Comparison of ENCODE assay signal across 1 cellular context in genomic region chr9:113406873-113407511, GRCh38.
A peak's percentile ranks its signal among the peaks of the same experiment; 100 is the strongest.
TF ChIP-seq lines count a peak whose summit lies in the region.
"Not testable (repeated sequence)": the region's sequence is repeated elsewhere in the genome, so short reads cannot be mapped to it uniquely, and the experiment has no call there.

No MANE protein-coding gene starts in this region.

TF ChIP-seq in HepG2, 621 proteins besides CTCF, POLR2A, EP300 and RAD21:
- TF ChIP-seq ZNF362 (CRISPR knock-in tag; IDR thresholded peaks at IDR 0.05; ENCODE audit: borderline replicate concordance) (peak; percentile 52; the same call in 1 of the 2 replicates), SMC3 (IDR thresholded peaks at IDR 0.05; ENCODE audit: low read length) (peak; percentile 97), SMAD3 (CRISPR knock-in tag; IDR thresholded peaks at IDR 0.05) (peak; percentile 82), SAP130 (CRISPR knock-in tag; IDR thresholded peaks at IDR 0.05; ENCODE audit: low read depth) (peak; percentile 33; the same call in 1 of the 2 replicates), FOXO1 (CRISPR knock-in tag; IDR thresholded peaks at IDR 0.05) (peak; percentile 77; the same call in 1 of the 2 replicates), ZGPAT (CRISPR knock-in tag; IDR thresholded peaks at IDR 0.05) (0 out of 2 replicates have a peak, but pooled peaks have one; percentile 28), RXRB (CRISPR knock-in tag; IDR thresholded peaks at IDR 0.05; ENCODE audit: borderline replicate concordance) (0 out of 2 replicates have a peak, but pooled peaks have one; percentile 27), FOXA1 (CRISPR knock-in tag; IDR thresholded peaks at IDR 0.05) (peak; percentile 92), HMGXB4 (CRISPR knock-in tag; IDR thresholded peaks at IDR 0.05; ENCODE audit: borderline replicate concordance in 1 of 2, low read depth in 1 of 2) (peak in 1 of 2 experiments; percentile 52; a peak in 1 of 4 replicates), MXI1 (IDR thresholded peaks at IDR 0.05; ENCODE audit: borderline replicate concordance, low read depth, low read length) (peak; percentile 12; the same call in 1 of the 3 replicates), FOXK2 (IDR thresholded peaks at IDR 0.05) (peak; percentile 76), THRA (CRISPR knock-in tag; IDR thresholded peaks at IDR 0.05; ENCODE audit: borderline replicate concordance) (peak; percentile 38; the same call in 1 of the 2 replicates), REPIN1 (CRISPR knock-in tag; IDR thresholded peaks at IDR 0.05; ENCODE audit: borderline replicate concordance, low read depth) (peak; percentile 45; the same call in 1 of the 2 replicates), IRF2 (CRISPR knock-in tag; IDR thresholded peaks at IDR 0.05) (0 out of 2 replicates have a peak, but pooled peaks have one; percentile 53), FOXP4 (CRISPR knock-in tag; IDR thresholded peaks at IDR 0.05) (peak; percentile 54), TARDBP (CRISPR knock-in tag; IDR thresholded peaks at IDR 0.05) (0 out of 2 replicates have a peak, but pooled peaks have one; percentile 23), GATAD1 (CRISPR knock-in tag; IDR thresholded peaks at IDR 0.05) (peak; percentile 52; the same call in 1 of the 2 replicates), ZBTB33 (CRISPR knock-in tag; IDR thresholded peaks at IDR 0.05) (peak; percentile 73; the same call in 1 of the 2 replicates), NR2F6 (CRISPR knock-in tag; IDR thresholded peaks at IDR 0.05) (peak; percentile 32; the same call in 1 of the 2 replicates), STAG1 (CRISPR knock-in tag; IDR thresholded peaks at IDR 0.05) (peak; percentile 95), FOXA3 (CRISPR knock-in tag; IDR thresholded peaks at IDR 0.05) (peak; percentile 89), ZBTB26 (CRISPR knock-in tag; IDR thresholded peaks at IDR 0.05; ENCODE audit: borderline replicate concordance) (peak; percentile 32; the same call in 1 of the 2 replicates), ZNF441 (CRISPR knock-in tag; IDR thresholded peaks at IDR 0.05; ENCODE audit: borderline replicate concordance) (peak; percentile 3; the same call in 1 of the 2 replicates), SOX6 (CRISPR knock-in tag; IDR thresholded peaks at IDR 0.05) (peak; percentile 39; the same call in 1 of the 2 replicates), MAX (IDR thresholded peaks at IDR 0.05) (0 out of 2 replicates have a peak, but pooled peaks have one; percentile 17), KDM2A (CRISPR knock-in tag; IDR thresholded peaks at IDR 0.05; ENCODE audit: borderline replicate concordance, low read depth) (0 out of 2 replicates have a peak, but pooled peaks have one; percentile 45), NFKBIZ (CRISPR knock-in tag; IDR thresholded peaks at IDR 0.05) (0 out of 2 replicates have a peak, but pooled peaks have one; percentile 35), ZNF205 (CRISPR knock-in tag; IDR thresholded peaks at IDR 0.05) (0 out of 2 replicates have a peak, but pooled peaks have one; percentile 29), THAP11 (CRISPR knock-in tag; IDR thresholded peaks at IDR 0.05) (peak; percentile 42; the same call in 1 of the 2 replicates), NR2F1 (CRISPR knock-in tag; IDR thresholded peaks at IDR 0.05) (peak in 1 of 2 experiments; percentile 16; a peak in 1 of 4 replicates), TEAD3 (CRISPR knock-in tag; optimal IDR thresholded peaks at IDR 0.05; ENCODE audit: borderline replicate concordance) (peak; percentile 25), SOX13 (CRISPR knock-in tag; conservative IDR thresholded peaks at IDR 0.05 in 1 of 2, IDR thresholded peaks at IDR 0.05 in 1 of 2) (peak in 1 of 2 experiments; percentile 16; a peak in 1 of 4 replicates), ARID4A (CRISPR knock-in tag; IDR thresholded peaks at IDR 0.05; ENCODE audit: borderline replicate concordance) (peak; percentile 31; the same call in 1 of the 2 replicates), SP1 (CRISPR knock-in tag; IDR thresholded peaks at IDR 0.05) (0 out of 2 replicates have a peak, but pooled peaks have one; percentile 12), GATAD2A (CRISPR knock-in tag; IDR thresholded peaks at IDR 0.05) (peak; percentile 18; the same call in 1 of the 2 replicates), GABPA (CRISPR knock-in tag; IDR thresholded peaks at IDR 0.05; ENCODE audit: low read depth) (0 out of 2 replicates have a peak, but pooled peaks have one; percentile 14), MIXL1 (CRISPR knock-in tag; IDR thresholded peaks at IDR 0.05) (0 out of 2 replicates have a peak, but pooled peaks have one; percentile 41), KLF16 (CRISPR knock-in tag; IDR thresholded peaks at IDR 0.05) (peak in 1 of 2 experiments; percentile 52; a peak in 1 of 4 replicates), FOXK1 (CRISPR knock-in tag; IDR thresholded peaks at IDR 0.05; ENCODE audit: borderline replicate concordance, low read depth) (peak; percentile 73; the same call in 1 of the 2 replicates), SALL1 (CRISPR knock-in tag; IDR thresholded peaks at IDR 0.05) (0 out of 2 replicates have a peak, but pooled peaks have one; percentile 27)
- not testable (repeated sequence) for TF ChIP-seq FOXA1 (IDR thresholded peaks at IDR 0.05); NR2F6 (IDR thresholded peaks at IDR 0.05); SOX6 (IDR thresholded peaks at IDR 0.05); SOX13 (IDR thresholded peaks at IDR 0.05); SP1 (IDR thresholded peaks at IDR 0.05); GABPA (IDR thresholded peaks at IDR 0.05; ENCODE audit: low read depth, low read length)
